Comparison of ENCODE assay signal across 1 cellular context in the genomic region with DNA sequence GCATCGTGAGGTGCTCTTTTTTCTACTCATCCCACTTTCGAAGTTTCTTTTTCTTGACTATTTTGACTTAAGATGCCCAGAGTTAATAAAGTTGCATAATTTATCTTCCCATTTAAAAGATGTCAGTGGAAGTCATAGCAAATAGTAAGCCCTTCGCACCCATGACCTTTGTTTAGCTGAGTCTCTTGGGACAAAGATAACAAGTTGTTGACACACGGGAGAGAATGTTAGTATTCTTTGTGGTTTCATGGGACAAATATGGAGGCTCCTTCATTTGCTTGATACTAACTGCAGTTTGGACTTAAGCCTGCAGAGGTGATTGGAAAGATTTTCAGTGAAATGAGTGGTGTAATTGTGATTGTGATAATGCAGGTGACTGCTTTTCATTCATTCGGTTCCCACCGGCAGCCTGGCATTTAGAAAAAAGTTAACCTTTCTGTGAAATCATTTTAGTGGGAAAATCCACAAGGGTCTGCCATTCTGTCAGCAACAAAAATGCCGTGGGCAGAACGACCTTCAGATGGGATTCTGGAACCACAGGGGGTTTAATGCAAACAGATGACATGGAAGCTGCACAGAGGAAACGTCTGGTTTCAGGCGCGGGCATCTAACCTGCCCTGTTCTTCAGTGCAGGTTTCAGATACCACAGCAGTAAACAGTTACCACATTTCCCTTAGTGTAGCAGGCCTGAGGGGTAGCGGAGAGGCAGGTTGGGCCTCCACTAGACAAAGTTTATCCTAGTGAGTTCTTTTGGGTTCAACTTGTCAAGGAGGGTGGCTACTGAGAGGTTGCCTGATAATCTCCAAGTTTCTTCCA.
A peak's percentile ranks its signal among the peaks of the same experiment; 100 is the strongest.
TF ChIP-seq lines count a peak whose summit lies in the region.

No MANE protein-coding gene starts in this region.

TF ChIP-seq in HepG2, 621 proteins besides CTCF, POLR2A, EP300 and RAD21 (continued from another document and continues in another):
- TF ChIP-seq, protein P1, sequence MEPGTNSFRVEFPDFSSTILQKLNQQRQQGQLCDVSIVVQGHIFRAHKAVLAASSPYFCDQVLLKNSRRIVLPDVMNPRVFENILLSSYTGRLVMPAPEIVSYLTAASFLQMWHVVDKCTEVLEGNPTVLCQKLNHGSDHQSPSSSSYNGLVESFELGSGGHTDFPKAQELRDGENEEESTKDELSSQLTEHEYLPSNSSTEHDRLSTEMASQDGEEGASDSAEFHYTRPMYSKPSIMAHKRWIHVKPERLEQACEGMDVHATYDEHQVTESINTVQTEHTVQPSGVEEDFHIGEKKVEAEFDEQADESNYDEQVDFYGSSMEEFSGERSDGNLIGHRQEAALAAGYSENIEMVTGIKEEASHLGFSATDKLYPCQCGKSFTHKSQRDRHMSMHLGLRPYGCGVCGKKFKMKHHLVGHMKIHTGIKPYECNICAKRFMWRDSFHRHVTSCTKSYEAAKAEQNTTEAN (CRISPR knock-in tag; conservative IDR thresholded peaks at IDR 0.05), result no peak
- TF ChIP-seq KLF12 (CRISPR knock-in tag; IDR thresholded peaks at IDR 0.05; ENCODE audit: borderline replicate concordance), result no peak
- peak; percentile 76 for TF ChIP-seq TARDBP (CRISPR knock-in tag; IDR thresholded peaks at IDR 0.05)
- TF ChIP-seq REPIN1 (CRISPR knock-in tag; IDR thresholded peaks at IDR 0.05; ENCODE audit: borderline replicate concordance, low read depth), result 0 out of 2 replicates have a peak, but pooled peaks have one; percentile 37
- no peak for TF ChIP-seq SAFB2 (CRISPR knock-in tag; IDR thresholded peaks at IDR 0.05; ENCODE audit: borderline replicate concordance, low read depth)
- no peak for TF ChIP-seq ZNF501 (CRISPR knock-in tag; IDR thresholded peaks at IDR 0.05)
- TF ChIP-seq SNRNP70 (IDR thresholded peaks at IDR 0.05; ENCODE audit: low read depth, low read length), result no peak
- no peak for TF ChIP-seq ZNF747 (CRISPR knock-in tag; IDR thresholded peaks at IDR 0.05; ENCODE audit: borderline replicate concordance)
- TF ChIP-seq CENPX (CRISPR knock-in tag; IDR thresholded peaks at IDR 0.05), result no peak
- peak; percentile 69; the same call in 1 of the 2 replicates for TF ChIP-seq KAT7 (CRISPR knock-in tag; IDR thresholded peaks at IDR 0.05; ENCODE audit: borderline replicate concordance)
- peak; percentile 96 for TF ChIP-seq GATAD2A (CRISPR knock-in tag; IDR thresholded peaks at IDR 0.05)
- TF ChIP-seq JUND (CRISPR knock-in tag; IDR thresholded peaks at IDR 0.05), result no peak
- TF ChIP-seq, protein P2, sequence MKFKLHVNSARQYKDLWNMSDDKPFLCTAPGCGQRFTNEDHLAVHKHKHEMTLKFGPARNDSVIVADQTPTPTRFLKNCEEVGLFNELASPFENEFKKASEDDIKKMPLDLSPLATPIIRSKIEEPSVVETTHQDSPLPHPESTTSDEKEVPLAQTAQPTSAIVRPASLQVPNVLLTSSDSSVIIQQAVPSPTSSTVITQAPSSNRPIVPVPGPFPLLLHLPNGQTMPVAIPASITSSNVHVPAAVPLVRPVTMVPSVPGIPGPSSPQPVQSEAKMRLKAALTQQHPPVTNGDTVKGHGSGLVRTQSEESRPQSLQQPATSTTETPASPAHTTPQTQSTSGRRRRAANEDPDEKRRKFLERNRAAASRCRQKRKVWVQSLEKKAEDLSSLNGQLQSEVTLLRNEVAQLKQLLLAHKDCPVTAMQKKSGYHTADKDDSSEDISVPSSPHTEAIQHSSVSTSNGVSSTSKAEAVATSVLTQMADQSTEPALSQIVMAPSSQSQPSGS (CRISPR knock-in tag; IDR thresholded peaks at IDR 0.05), result 0 out of 2 replicates have a peak, but pooled peaks have one; percentile 30
- TF ChIP-seq DR1 (CRISPR knock-in tag; IDR thresholded peaks at IDR 0.05), result no peak
- TF ChIP-seq, protein P3, sequence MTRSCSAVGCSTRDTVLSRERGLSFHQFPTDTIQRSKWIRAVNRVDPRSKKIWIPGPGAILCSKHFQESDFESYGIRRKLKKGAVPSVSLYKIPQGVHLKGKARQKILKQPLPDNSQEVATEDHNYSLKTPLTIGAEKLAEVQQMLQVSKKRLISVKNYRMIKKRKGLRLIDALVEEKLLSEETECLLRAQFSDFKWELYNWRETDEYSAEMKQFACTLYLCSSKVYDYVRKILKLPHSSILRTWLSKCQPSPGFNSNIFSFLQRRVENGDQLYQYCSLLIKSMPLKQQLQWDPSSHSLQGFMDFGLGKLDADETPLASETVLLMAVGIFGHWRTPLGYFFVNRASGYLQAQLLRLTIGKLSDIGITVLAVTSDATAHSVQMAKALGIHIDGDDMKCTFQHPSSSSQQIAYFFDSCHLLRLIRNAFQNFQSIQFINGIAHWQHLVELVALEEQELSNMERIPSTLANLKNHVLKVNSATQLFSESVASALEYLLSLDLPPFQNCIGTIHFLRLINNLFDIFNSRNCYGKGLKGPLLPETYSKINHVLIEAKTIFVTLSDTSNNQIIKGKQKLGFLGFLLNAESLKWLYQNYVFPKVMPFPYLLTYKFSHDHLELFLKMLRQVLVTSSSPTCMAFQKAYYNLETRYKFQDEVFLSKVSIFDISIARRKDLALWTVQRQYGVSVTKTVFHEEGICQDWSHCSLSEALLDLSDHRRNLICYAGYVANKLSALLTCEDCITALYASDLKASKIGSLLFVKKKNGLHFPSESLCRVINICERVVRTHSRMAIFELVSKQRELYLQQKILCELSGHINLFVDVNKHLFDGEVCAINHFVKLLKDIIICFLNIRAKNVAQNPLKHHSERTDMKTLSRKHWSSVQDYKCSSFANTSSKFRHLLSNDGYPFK (CRISPR knock-in tag; IDR thresholded peaks at IDR 0.05; ENCODE audit: borderline replicate concordance), result no peak
- TF ChIP-seq SATB2 (CRISPR knock-in tag; IDR thresholded peaks at IDR 0.05), result no peak
- TF ChIP-seq SRF (IDR thresholded peaks at IDR 0.05; ENCODE audit: low read depth, low read length), result 0 out of 2 replicates have a peak, but pooled peaks have one; percentile 43
- no peak for TF ChIP-seq ATF7-NPFF (CRISPR knock-in tag; IDR thresholded peaks at IDR 0.05; ENCODE audit: low read depth)
- TF ChIP-seq, protein P4, sequence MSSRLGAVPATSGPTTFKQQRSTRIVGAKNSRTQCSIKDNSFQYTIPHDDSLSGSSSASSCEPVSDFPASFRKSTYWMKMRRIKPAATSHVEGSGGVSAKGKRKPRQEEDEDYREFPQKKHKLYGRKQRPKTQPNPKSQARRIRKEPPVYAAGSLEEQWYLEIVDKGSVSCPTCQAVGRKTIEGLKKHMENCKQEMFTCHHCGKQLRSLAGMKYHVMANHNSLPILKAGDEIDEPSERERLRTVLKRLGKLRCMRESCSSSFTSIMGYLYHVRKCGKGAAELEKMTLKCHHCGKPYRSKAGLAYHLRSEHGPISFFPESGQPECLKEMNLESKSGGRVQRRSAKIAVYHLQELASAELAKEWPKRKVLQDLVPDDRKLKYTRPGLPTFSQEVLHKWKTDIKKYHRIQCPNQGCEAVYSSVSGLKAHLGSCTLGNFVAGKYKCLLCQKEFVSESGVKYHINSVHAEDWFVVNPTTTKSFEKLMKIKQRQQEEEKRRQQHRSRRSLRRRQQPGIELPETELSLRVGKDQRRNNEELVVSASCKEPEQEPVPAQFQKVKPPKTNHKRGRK (CRISPR knock-in tag; IDR thresholded peaks at IDR 0.05), result no peak
- TF ChIP-seq, protein P5, sequence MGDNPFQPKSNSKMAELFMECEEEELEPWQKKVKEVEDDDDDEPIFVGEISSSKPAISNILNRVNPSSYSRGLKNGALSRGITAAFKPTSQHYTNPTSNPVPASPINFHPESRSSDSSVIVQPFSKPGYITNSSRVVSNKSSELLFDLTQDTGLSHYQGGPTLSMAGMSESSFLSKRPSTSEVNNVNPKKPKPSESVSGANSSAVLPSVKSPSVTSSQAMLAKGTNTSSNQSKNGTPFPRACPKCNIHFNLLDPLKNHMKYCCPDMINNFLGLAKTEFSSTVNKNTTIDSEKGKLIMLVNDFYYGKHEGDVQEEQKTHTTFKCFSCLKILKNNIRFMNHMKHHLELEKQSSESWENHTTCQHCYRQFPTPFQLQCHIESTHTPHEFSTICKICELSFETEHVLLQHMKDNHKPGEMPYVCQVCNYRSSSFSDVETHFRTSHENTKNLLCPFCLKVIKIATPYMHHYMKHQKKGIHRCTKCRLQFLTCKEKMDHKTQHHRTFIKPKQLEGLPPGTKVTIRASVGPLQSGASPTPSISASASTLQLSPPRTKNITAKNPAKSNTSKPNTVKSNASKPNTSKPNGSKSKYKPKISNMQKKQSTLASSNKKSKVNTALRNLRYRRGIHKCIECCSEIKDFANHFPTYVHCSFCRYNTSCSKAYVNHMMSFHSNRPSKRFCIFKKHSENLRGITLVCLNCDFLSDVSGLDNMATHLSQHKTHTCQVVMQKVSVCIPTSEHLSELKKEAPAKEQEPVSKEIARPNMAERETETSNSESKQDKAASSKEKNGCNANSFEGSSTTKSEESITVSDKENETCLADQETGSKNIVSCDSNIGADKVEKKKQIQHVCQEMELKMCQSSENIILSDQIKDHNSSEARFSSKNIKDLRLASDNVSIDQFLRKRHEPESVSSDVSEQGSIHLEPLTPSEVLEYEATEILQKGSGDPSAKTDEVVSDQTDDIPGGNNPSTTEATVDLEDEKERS (CRISPR knock-in tag; IDR thresholded peaks at IDR 0.05), result peak; percentile 69; the same call in 1 of the 2 replicates
- no peak for TF ChIP-seq MAF1 (CRISPR knock-in tag; IDR thresholded peaks at IDR 0.05; ENCODE audit: borderline replicate concordance)
- no peak for TF ChIP-seq ZNF878 (CRISPR knock-in tag; IDR thresholded peaks at IDR 0.05)
- TF ChIP-seq NFE2 (CRISPR knock-in tag; IDR thresholded peaks at IDR 0.05), result no peak
- TF ChIP-seq KLF13 (CRISPR knock-in tag; IDR thresholded peaks at IDR 0.05), result no peak
- no peak for TF ChIP-seq ZNF350 (CRISPR knock-in tag; IDR thresholded peaks at IDR 0.05; ENCODE audit: borderline replicate concordance, low read depth)
- TF ChIP-seq SP5 (CRISPR knock-in tag; IDR thresholded peaks at IDR 0.05; ENCODE audit: borderline replicate concordance, low read depth), result no peak
- no peak for TF ChIP-seq ZNF790 (CRISPR knock-in tag; IDR thresholded peaks at IDR 0.05; ENCODE audit: borderline replicate concordance)
- TF ChIP-seq ZNF451 (CRISPR knock-in tag; IDR thresholded peaks at IDR 0.05), result no peak
- TF ChIP-seq, protein P6, sequence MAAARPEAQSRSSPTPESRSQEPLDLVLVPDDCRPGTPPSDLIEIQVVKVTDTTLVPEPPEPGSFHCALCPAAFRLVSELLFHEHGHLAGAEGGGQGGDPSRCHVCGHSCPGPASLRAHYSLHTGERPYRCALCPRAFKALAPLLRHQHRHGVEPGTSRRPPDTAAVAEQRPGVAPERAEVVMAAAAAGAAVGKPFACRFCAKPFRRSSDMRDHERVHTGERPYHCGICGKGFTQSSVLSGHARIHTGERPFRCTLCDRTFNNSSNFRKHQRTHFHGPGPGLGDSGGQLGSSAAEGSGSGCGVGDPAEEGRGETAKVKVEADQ (CRISPR knock-in tag; IDR thresholded peaks at IDR 0.05; ENCODE audit: borderline replicate concordance), result no peak
- TF ChIP-seq LCORL (IDR thresholded peaks at IDR 0.05), result 0 out of 2 replicates have a peak, but pooled peaks have one; percentile 16
- peak; percentile 29; the same call in 1 of the 2 replicates for TF ChIP-seq LCORL (CRISPR knock-in tag; IDR thresholded peaks at IDR 0.05)
- peak; percentile 80 for TF ChIP-seq SOX13 (IDR thresholded peaks at IDR 0.05)
- TF ChIP-seq SOX13 (CRISPR knock-in tag; conservative IDR thresholded peaks at IDR 0.05 in 1 of 2, IDR thresholded peaks at IDR 0.05 in 1 of 2), result peak in 1 of 2 experiments; percentile 97; a peak in 2 of 4 replicates
- TF ChIP-seq SP4 (CRISPR knock-in tag; IDR thresholded peaks at IDR 0.05), result no peak
- no peak for TF ChIP-seq STAG1 (CRISPR knock-in tag; IDR thresholded peaks at IDR 0.05)
- TF ChIP-seq, protein P7, sequence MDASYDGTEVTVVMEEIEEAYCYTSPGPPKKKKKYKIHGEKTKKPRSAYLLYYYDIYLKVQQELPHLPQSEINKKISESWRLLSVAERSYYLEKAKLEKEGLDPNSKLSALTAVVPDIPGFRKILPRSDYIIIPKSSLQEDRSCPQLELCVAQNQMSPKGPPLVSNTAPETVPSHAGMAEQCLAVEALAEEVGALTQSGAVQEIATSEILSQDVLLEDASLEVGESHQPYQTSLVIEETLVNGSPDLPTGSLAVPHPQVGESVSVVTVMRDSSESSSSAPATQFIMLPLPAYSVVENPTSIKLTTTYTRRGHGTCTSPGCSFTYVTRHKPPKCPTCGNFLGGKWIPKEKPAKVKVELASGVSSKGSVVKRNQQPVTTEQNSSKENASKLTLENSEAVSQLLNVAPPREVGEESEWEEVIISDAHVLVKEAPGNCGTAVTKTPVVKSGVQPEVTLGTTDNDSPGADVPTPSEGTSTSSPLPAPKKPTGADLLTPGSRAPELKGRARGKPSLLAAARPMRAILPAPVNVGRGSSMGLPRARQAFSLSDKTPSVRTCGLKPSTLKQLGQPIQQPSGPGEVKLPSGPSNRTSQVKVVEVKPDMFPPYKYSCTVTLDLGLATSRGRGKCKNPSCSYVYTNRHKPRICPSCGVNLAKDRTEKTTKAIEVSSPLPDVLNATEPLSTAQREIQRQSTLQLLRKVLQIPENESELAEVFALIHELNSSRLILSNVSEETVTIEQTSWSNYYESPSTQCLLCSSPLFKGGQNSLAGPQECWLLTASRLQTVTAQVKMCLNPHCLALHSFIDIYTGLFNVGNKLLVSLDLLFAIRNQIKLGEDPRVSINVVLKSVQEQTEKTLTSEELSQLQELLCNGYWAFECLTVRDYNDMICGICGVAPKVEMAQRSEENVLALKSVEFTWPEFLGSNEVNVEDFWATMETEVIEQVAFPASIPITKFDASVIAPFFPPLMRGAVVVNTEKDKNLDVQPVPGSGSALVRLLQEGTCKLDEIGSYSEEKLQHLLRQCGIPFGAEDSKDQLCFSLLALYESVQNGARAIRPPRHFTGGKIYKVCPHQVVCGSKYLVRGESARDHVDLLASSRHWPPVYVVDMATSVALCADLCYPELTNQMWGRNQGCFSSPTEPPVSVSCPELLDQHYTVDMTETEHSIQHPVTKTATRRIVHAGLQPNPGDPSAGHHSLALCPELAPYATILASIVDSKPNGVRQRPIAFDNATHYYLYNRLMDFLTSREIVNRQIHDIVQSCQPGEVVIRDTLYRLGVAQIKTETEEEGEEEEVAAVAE (CRISPR knock-in tag; IDR thresholded peaks at IDR 0.05; ENCODE audit: borderline replicate concordance), result peak; percentile 17; the same call in 1 of the 2 replicates
- TF ChIP-seq, protein P8, sequence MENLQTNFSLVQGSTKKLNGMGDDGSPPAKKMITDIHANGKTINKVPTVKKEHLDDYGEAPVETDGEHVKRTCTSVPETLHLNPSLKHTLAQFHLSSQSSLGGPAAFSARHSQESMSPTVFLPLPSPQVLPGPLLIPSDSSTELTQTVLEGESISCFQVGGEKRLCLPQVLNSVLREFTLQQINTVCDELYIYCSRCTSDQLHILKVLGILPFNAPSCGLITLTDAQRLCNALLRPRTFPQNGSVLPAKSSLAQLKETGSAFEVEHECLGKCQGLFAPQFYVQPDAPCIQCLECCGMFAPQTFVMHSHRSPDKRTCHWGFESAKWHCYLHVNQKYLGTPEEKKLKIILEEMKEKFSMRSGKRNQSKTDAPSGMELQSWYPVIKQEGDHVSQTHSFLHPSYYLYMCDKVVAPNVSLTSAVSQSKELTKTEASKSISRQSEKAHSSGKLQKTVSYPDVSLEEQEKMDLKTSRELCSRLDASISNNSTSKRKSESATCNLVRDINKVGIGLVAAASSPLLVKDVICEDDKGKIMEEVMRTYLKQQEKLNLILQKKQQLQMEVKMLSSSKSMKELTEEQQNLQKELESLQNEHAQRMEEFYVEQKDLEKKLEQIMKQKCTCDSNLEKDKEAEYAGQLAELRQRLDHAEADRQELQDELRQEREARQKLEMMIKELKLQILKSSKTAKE (CRISPR knock-in tag; IDR thresholded peaks at IDR 0.05; ENCODE audit: borderline replicate concordance), result no peak
- TF ChIP-seq HHEX (CRISPR knock-in tag; IDR thresholded peaks at IDR 0.05), result peak; percentile 65; the same call in 1 of the 2 replicates
